9 cellular contexts compared by ENCODE assay signal in the genomic region with DNA sequence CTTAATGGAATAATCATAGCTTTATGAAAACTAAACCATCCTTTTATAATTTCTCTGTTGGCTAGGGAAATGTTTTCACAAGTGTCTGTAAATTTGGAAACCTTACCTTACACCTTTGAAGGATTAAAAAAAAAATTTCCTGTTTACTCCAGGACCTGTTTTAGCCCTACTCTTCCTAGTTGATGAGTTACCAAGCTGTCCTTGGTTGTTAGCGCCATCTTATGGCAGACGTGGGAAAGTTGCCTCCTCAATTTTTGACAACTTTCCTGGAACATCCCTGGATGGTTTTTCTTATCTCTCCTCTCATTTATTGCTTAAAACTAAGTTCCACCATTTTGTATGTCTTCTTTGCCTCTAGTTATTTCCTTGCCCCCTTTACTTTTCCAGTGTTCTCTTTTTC. TPM values are rescaled to one million over a fixed set of nuclear protein-coding genes. Genes with fewer than 3 reads are reported as not detected.
DNase-seq lines count a peak whose midpoint lies in the region; ATAC-seq and TF ChIP-seq lines count a peak whose summit lies in the region.
"Had no signal": no experiment of that assay in that cellular context is flagged by ENCODE, and none has a peak within 500 bp of the region (broad histone marks: within the 10 kb centered on the region; RNA-seq: fewer than 3 reads in every experiment).

No MANE protein-coding gene starts in this region.

- no peak overlapping the region for H3K4me3 Mint-ChIP-seq in glutamatergic neuron (ENCODE audit: unreplicated experiment)
- H3K4me3 Mint-ChIP-seq in effector memory CD8-positive, alpha-beta T cell: no peak overlapping the region

- POLR2A ChIA-PET in AG04449 (lab: Yijun Ruan, JAX) (no interaction called here), HEK293T (lab: Yijun Ruan, JAX) (no interaction called here)

- peaks cover 1% of the 10 kb centered on the region for H3K9me3 Mint-ChIP-seq in glutamatergic neuron (ENCODE audit: unreplicated experiment)
- peaks cover 3 to 7% of the 10 kb centered on the region in 2 donors for H3K9me3 Mint-ChIP-seq in effector memory CD8-positive, alpha-beta T cell

- peaks cover 17% of the 10 kb centered on the region for H3K4me1 Mint-ChIP-seq in glutamatergic neuron (ENCODE audit: low read depth, unreplicated experiment)
- peaks cover 21 to 41% of the 10 kb centered on the region in 2 donors for H3K4me1 Mint-ChIP-seq in effector memory CD8-positive, alpha-beta T cell (ENCODE audit: low read depth in 2 of 2)

- no peak for ATAC-seq in effector memory CD8-positive, alpha-beta T cell (replicated peaks)

- no peaks in the 10 kb centered on the region for H3K27me3 Mint-ChIP-seq in glutamatergic neuron (ENCODE audit: unreplicated experiment)
- no peaks in the 10 kb centered on the region for H3K27me3 Mint-ChIP-seq in effector memory CD8-positive, alpha-beta T cell

- DNase-seq in AG04449 (ENCODE audit: low read depth, low spot score): no peak
- peak; percentile 18 for DNase-seq in RPMI7951 (ENCODE audit: low read depth)
- DNase-seq in glutamatergic neuron: no peak
- no peak for DNase-seq in HEK293T (ENCODE audit: extremely low spot score)
- DNase-seq in effector memory CD8-positive, alpha-beta T cell: no peak
- DNase-seq in GOT3 (lab: John Stamatoyannopoulos, UW): no peak
- DNase-seq in NCI-H2227 (lab: John Stamatoyannopoulos, UW; ENCODE audit: unreplicated experiment): no peak
- DNase-seq: NCI-H345 had no signal

- H3K27ac Mint-ChIP-seq in glutamatergic neuron (ENCODE audit: unreplicated experiment): no peak overlapping the region
- H3K27ac Mint-ChIP-seq in effector memory CD8-positive, alpha-beta T cell: peak overlapping the region in 1 of 2 donors; percentile 7

- no peak overlapping the region for H3K4me3 ChIP-seq in AG04449 (ENCODE audit: low read depth, low read length)

- peaks cover 5% of the 10 kb centered on the region for H3K36me3 Mint-ChIP-seq in glutamatergic neuron (ENCODE audit: unreplicated experiment)
- peaks cover 14% of the 10 kb centered on the region for H3K36me3 Mint-ChIP-seq in effector memory CD8-positive, alpha-beta T cell (ENCODE audit: insufficient read depth)

- CTCF ChIA-PET in AG04449 (lab: Yijun Ruan, JAX): interaction anchor here (1.1 to 1.6 kb wide), 3 partner anchors 11 to 26 kb away, joined by 3 to 5 read pairs (median 4); a partner anchor contains a TSS
- CTCF ChIA-PET in HEK293T (lab: Yijun Ruan, JAX): interaction anchor here (0.8 kb wide), 1 partner anchor 81 kb away, joined by 4 read pairs; no protein-coding TSS in a partner anchor

- TF ChIP-seq CTCF in AG04449 (IDR thresholded peaks at IDR 0.05; ENCODE audit: insufficient read depth, low read length, missing control alignments) (peak; percentile 9), GM12872 (IDR thresholded peaks at IDR 0.05; ENCODE audit: insufficient read depth, low read depth, low read length) (peak; percentile 43; the same call in 1 of the 3 replicates), glutamatergic neuron (IDR thresholded peaks at IDR 0.05; ENCODE audit: partially characterized antibody, unreplicated experiment) (peak; percentile 38)

TF ChIP-seq in HEK293T, 16 proteins besides CTCF, POLR2A, EP300 and RAD21:
- TF ChIP-seq CTBP1 (IDR thresholded peaks at IDR 0.05; ENCODE audit: borderline replicate concordance): no peak

RNA-seq across cellular contexts. Expression of a gene that starts 25.7 kb away (rescaled TPM):
- 4.4 and 5.0 TPM in 2 replicates for total RNA-seq in RPMI7951 (2014; rRNA removed; shearing (Covaris generic))
- total RNA-seq in glutamatergic neuron (ENCODE audit: unreplicated experiment): 50.2 TPM
